7 cellular contexts compared by ENCODE assay signal in genomic region chr7:87627634-87627994, GRCh38. TPM values are rescaled to one million over a fixed set of nuclear protein-coding genes. Genes with fewer than 3 reads are reported as not detected.
DNase-seq lines count a peak whose midpoint lies in the region; ATAC-seq and TF ChIP-seq lines count a peak whose summit lies in the region.

No MANE protein-coding gene starts in this region.

- H3K36me3 ChIP-seq in osteoblast (ENCODE audit: insufficient read depth, low read length), result no peaks in the 10 kb centered on the region

- ATAC-seq in GM18873 (IDR thresholded peaks at IDR 0.05; ENCODE audit: low FRiP score, unreplicated experiment) (peak; percentile 14), HG02759 (IDR thresholded peaks at IDR 0.05; ENCODE audit: unreplicated experiment) (peak; percentile 24)

- no peaks in the 10 kb centered on the region for H3K27me3 ChIP-seq in osteoblast (ENCODE audit: insufficient read depth, low read length)

- H3K27ac Mint-ChIP-seq in T-helper 1 cell treated with Interleukin-12 subunit alpha and Interleukin-12 subunit beta and Interleukin-4 antibody, amounts not matched to agents 30 μg/mL and 1 μg/mL, for 36 hours, result no peak overlapping the region

- H3K27me3 Mint-ChIP-seq in T-helper 1 cell treated with Interleukin-12 subunit alpha and Interleukin-12 subunit beta and Interleukin-4 antibody, amounts not matched to agents 30 μg/mL and 1 μg/mL, for 36 hours (ENCODE audit: low read depth), result peaks cover 28% of the 10 kb centered on the region

- no peaks in the 10 kb centered on the region for H3K9me3 Mint-ChIP-seq in T-helper 1 cell treated with Interleukin-12 subunit alpha and Interleukin-12 subunit beta and Interleukin-4 antibody, amounts not matched to agents 30 μg/mL and 1 μg/mL, for 36 hours

- H3K27ac ChIP-seq in osteoblast (ENCODE audit: low read depth, low read length), result no peak overlapping the region

- peaks cover 11% of the 10 kb centered on the region for H3K4me1 Mint-ChIP-seq in T-helper 1 cell treated with Interleukin-12 subunit alpha and Interleukin-12 subunit beta and Interleukin-4 antibody, amounts not matched to agents 30 μg/mL and 1 μg/mL, for 36 hours (ENCODE audit: low read depth)

- H2AFZ ChIP-seq in osteoblast (ENCODE audit: low read length), result peak overlapping the region; percentile 93

- H3K79me2 ChIP-seq in osteoblast (ENCODE audit: insufficient read depth, low read length), result no peaks in the 10 kb centered on the region

- peaks cover 13% of the 10 kb centered on the region for H3K4me1 ChIP-seq in osteoblast (ENCODE audit: insufficient read depth, low read length)

- TF ChIP-seq CTCF in fibroblast of mammary gland (conservative IDR thresholded peaks at IDR 0.05; ENCODE audit: control insufficient read depth, insufficient read depth, low read depth, low read length), result no peak
- TF ChIP-seq CTCF in osteoblast (IDR thresholded peaks at IDR 0.05; ENCODE audit: extremely low read depth, low read depth, low read length), result no peak

- H3K4me3 ChIP-seq in fibroblast of mammary gland (ENCODE audit: control insufficient read depth, low read depth, low read length) (peak overlapping the region; percentile 50), osteoblast (ENCODE audit: insufficient read depth, low read length) (peak overlapping the region; percentile 71)

- no peaks in the 10 kb centered on the region for H3K36me3 Mint-ChIP-seq in T-helper 1 cell treated with Interleukin-12 subunit alpha and Interleukin-12 subunit beta and Interleukin-4 antibody, amounts not matched to agents 30 μg/mL and 1 μg/mL, for 36 hours (ENCODE audit: low read depth)

- no peaks in the 10 kb centered on the region for H4K20me1 ChIP-seq in osteoblast (ENCODE audit: insufficient read depth, low read length)

- DNase-seq in fibroblast of mammary gland (ENCODE audit: low read depth) (no peak), osteoblast (ENCODE audit: insufficient read length, low spot score, missing footprints) (peak; percentile 41), T1000 (lab: John Stamatoyannopoulos, UW) (no peak)
- no peak for DNase-seq in stimulated activated naive CD4-positive, alpha-beta T cell treated with Interleukin-2 at 50 U/mL for 16 hours (lab: John Stamatoyannopoulos, UW)

- peak overlapping the region; percentile 69 for H3K4me3 Mint-ChIP-seq in T-helper 1 cell treated with Interleukin-12 subunit alpha and Interleukin-12 subunit beta and Interleukin-4 antibody, amounts not matched to agents 30 μg/mL and 1 μg/mL, for 36 hours

- H3K9me3 ChIP-seq in osteoblast (ENCODE audit: low read depth, low read length), result no peaks in the 10 kb centered on the region

- H3K4me2 ChIP-seq in osteoblast (ENCODE audit: insufficient read depth, low read length), result peak overlapping the region; percentile 82

RNA-seq across cellular contexts. Expression of gene RUNDC3B, which starts 0.6 kb away (rescaled TPM):
- under 0.01 and 0.29 TPM in 2 replicates for total RNA-seq in osteoblast

RNA-seq across cellular contexts. Expression of gene ABCB1, which starts 26.9 kb away (rescaled TPM):
- total RNA-seq in osteoblast, result not detected in 2 replicates
